Comparison of ENCODE assay signal across 14 cellular contexts in the genomic region with DNA sequence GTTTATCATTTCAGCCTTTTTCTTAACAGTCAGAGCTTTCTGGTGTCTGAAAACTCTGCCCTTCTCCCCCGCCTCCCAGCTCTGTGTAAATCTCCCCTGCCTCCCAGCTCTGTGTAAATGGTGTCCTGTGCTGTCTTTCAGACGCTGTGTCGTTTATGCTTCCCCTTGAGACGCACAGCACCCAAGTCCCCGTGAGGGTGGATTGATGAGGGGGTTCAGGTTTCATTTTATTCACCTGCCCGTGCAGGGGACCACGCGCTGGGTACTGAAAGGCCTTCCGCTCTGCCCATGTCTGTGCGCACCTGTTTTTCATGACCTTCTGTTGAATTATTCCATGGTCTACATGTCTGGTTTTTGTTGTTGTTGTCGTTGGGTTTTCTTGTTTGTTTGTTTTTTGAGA.
A peak's percentile ranks its signal among the peaks of the same experiment; 100 is the strongest.
DNase-seq lines count a peak whose midpoint lies in the region; ATAC-seq, FAIRE-seq and TF ChIP-seq lines count a peak whose summit lies in the region.
"Had no signal": no experiment of that assay in that cellular context is flagged by ENCODE, and none has a peak within 500 bp of the region (broad histone marks: within the 10 kb centered on the region; RNA-seq: fewer than 3 reads in every experiment).

No MANE protein-coding gene starts in this region.

- CTCF ChIA-PET in Calu3 (lab: Charles Lee) = interaction anchor here (0.7 kb wide), 1 partner anchor 861 kb away, joined by 3 read pairs; no protein-coding TSS in a partner anchor

- peaks cover 0 to 4% of the 10 kb centered on the region in 2 donors for H3K4me1 ChIP-seq in kidney (ENCODE audit: control insufficient read depth in 1 of 2, insufficient read depth in 1 of 2, low read depth in 1 of 2, low read length in 2 of 2)
- H3K4me1 ChIP-seq in gastrocnemius medialis = no peaks in the 10 kb centered on the region

- no peak for FAIRE-seq in kidney (lab: Jason Lieb, UNC)

- no peak overlapping the region for H3K9ac ChIP-seq in kidney (ENCODE audit: low read length in 2 of 2)

- no peak for ATAC-seq in activated naive CD8-positive, alpha-beta T cell treated with anti-CD3 and anti-CD28 coated beads, Interleukin-2, amount 10 ng/mL, durations not matched to agents 7 days and 5 days (ENCODE audit: low read depth)
- no peak for ATAC-seq in gastrocnemius medialis
- ATAC-seq: HCT116 had no signal

- no peak overlapping the region for H3K4me3 Mint-ChIP-seq in activated naive CD8-positive, alpha-beta T cell treated with anti-CD3 and anti-CD28 coated beads, Interleukin-2, amount 10 ng/mL, durations not matched to agents 7 days and 5 days
- no peak overlapping the region for H3K4me3 Mint-ChIP-seq in activated naive CD8-positive, alpha-beta T cell treated with anti-CD3 and anti-CD28 coated beads for 36 hours
- no peak overlapping the region for H3K4me3 Mint-ChIP-seq in Calu3 (ENCODE audit: low read depth, unreplicated experiment)

- peak; percentile 2 for DNase-seq in activated naive CD8-positive, alpha-beta T cell treated with anti-CD3 and anti-CD28 coated beads, Interleukin-2, amount 10 ng/mL, durations not matched to agents 7 days and 5 days
- no peak for DNase-seq in activated naive CD8-positive, alpha-beta T cell treated with anti-CD3 and anti-CD28 coated beads for 36 hours
- peak; percentile 40 for DNase-seq in NCI-H2107 (lab: John Stamatoyannopoulos, UW)
- DNase-seq in kidney = peak; percentile 29
- DNase-seq in gastrocnemius medialis = no peak
- no peak for DNase-seq in Calu3
- DNase-seq in SHP77 treated with DMSO at 0.1 percent for 48 hours (lab: John Stamatoyannopoulos, UW) = no peak
- DNase-seq: AML-193, GF-D8, Kasumi-1, NCI-H1694, NCI-H2171 treated with DMSO at 0.1 percent for 48 hours, NCI-H524 had no signal

- intact Hi-C loops in kidney (cut with DNase I) = no loop called here
- intact Hi-C loops in gastrocnemius medialis (cut with DNase I; ENCODE audit: low total_unique reads) = no loop called here
- intact Hi-C loops in Calu3 (cut with micrococcal nuclease; ENCODE audit: unreplicated experiment) = no loop called here

- no peak for TF ChIP-seq POLR2A in gastrocnemius medialis (IDR thresholded peaks at IDR 0.05)

- peaks cover 6% of the 10 kb centered on the region for H3K27me3 Mint-ChIP-seq in activated naive CD8-positive, alpha-beta T cell treated with anti-CD3 and anti-CD28 coated beads, Interleukin-2, amount 10 ng/mL, durations not matched to agents 7 days and 5 days
- peaks cover 4% of the 10 kb centered on the region for H3K27me3 Mint-ChIP-seq in activated naive CD8-positive, alpha-beta T cell treated with anti-CD3 and anti-CD28 coated beads for 36 hours
- peaks cover 59% of the 10 kb centered on the region for H3K27me3 Mint-ChIP-seq in Calu3 (ENCODE audit: unreplicated experiment)

- in situ Hi-C loops in gastrocnemius medialis (cut with MboI; ENCODE audit: low sequenced_read_pairs in 4 of 4) = no loop called here

- no TSS peak for BruUV-seq in Calu3 (replicated peaks; lab: Mats Ljungman, UMichigan)

- POLR2A ChIA-PET in activated naive CD8-positive, alpha-beta T cell treated with anti-CD3 and anti-CD28 coated beads, Interleukin-2, amount 10 ng/mL, durations not matched to agents 7 days and 5 days (lab: Charles Lee) = no interaction called here

- H3K9me3 ChIP-seq in kidney (ENCODE audit: control insufficient read depth in 1 of 2, low read length in 2 of 2) (no peaks in the 10 kb centered on the region), gastrocnemius medialis (no peaks in the 10 kb centered on the region)

- H3K36me3 ChIP-seq in kidney (ENCODE audit: control insufficient read depth in 1 of 2, insufficient read depth in 2 of 2, low read length in 2 of 2) = no peaks in the 10 kb centered on the region
- no peaks in the 10 kb centered on the region for H3K36me3 ChIP-seq in gastrocnemius medialis

- no peaks in the 10 kb centered on the region for H3K36me3 Mint-ChIP-seq in activated naive CD8-positive, alpha-beta T cell treated with anti-CD3 and anti-CD28 coated beads, Interleukin-2, amount 10 ng/mL, durations not matched to agents 7 days and 5 days
- H3K36me3 Mint-ChIP-seq in activated naive CD8-positive, alpha-beta T cell treated with anti-CD3 and anti-CD28 coated beads for 36 hours = no peaks in the 10 kb centered on the region
- H3K36me3 Mint-ChIP-seq in Calu3 (ENCODE audit: insufficient read depth, unreplicated experiment) = no peaks in the 10 kb centered on the region

- TF ChIP-seq CTCF in kidney (IDR thresholded peaks at IDR 0.05; ENCODE audit: borderline replicate concordance, extremely low read depth, insufficient read depth) = no peak
- no peak for TF ChIP-seq CTCF in gastrocnemius medialis (IDR thresholded peaks at IDR 0.05 in 4 of 5, conservative IDR thresholded peaks at IDR 0.05 in 1 of 5)
- TF ChIP-seq CTCF in Calu3 (IDR thresholded peaks at IDR 0.05; ENCODE audit: unreplicated experiment) = no peak

- no peaks in the 10 kb centered on the region for H3K4me1 Mint-ChIP-seq in activated naive CD8-positive, alpha-beta T cell treated with anti-CD3 and anti-CD28 coated beads, Interleukin-2, amount 10 ng/mL, durations not matched to agents 7 days and 5 days
- H3K4me1 Mint-ChIP-seq in activated naive CD8-positive, alpha-beta T cell treated with anti-CD3 and anti-CD28 coated beads for 36 hours = no peaks in the 10 kb centered on the region
- no peaks in the 10 kb centered on the region for H3K4me1 Mint-ChIP-seq in Calu3 (ENCODE audit: low read depth, unreplicated experiment)

- H3K27me3 ChIP-seq in gastrocnemius medialis = peaks cover 15 to 36% (median 22%) of the 10 kb centered on the region in 3 donors

- no peaks in the 10 kb centered on the region for H3K9me3 Mint-ChIP-seq in activated naive CD8-positive, alpha-beta T cell treated with anti-CD3 and anti-CD28 coated beads, Interleukin-2, amount 10 ng/mL, durations not matched to agents 7 days and 5 days
- H3K9me3 Mint-ChIP-seq in activated naive CD8-positive, alpha-beta T cell treated with anti-CD3 and anti-CD28 coated beads for 36 hours = no peaks in the 10 kb centered on the region
- no peaks in the 10 kb centered on the region for H3K9me3 Mint-ChIP-seq in Calu3 (ENCODE audit: low read depth, unreplicated experiment)

- H3K27ac ChIP-seq in kidney (ENCODE audit: low read depth in 2 of 2, low read length in 2 of 2) = no peak overlapping the region
- no peak overlapping the region for H3K27ac ChIP-seq in gastrocnemius medialis

- no peak overlapping the region for H3K27ac Mint-ChIP-seq in activated naive CD8-positive, alpha-beta T cell treated with anti-CD3 and anti-CD28 coated beads, Interleukin-2, amount 10 ng/mL, durations not matched to agents 7 days and 5 days
- H3K27ac Mint-ChIP-seq in activated naive CD8-positive, alpha-beta T cell treated with anti-CD3 and anti-CD28 coated beads for 36 hours = no peak overlapping the region
- H3K27ac Mint-ChIP-seq in Calu3 (ENCODE audit: unreplicated experiment) = no peak overlapping the region

- H3K4me3 ChIP-seq in kidney (ENCODE audit: low read length in 2 of 2) (no peak overlapping the region), gastrocnemius medialis (no peak overlapping the region)

Comparison
In these comparisons a context has a peak if more than half of its experiments do, and no peak if none do; other contexts are left out.
1. DNase-seq: peak in activated naive CD8-positive, alpha-beta T cell treated with anti-CD3 and anti-CD28 coated beads, Interleukin-2, amount 10 ng/mL, durations not matched to agents 7 days and 5 days (single experiment), NCI-H2107 (single experiment) and kidney (single experiment); none in activated naive CD8-positive, alpha-beta T cell treated with anti-CD3 and anti-CD28 coated beads for 36 hours (single experiment), gastrocnemius medialis (0 of 2), Calu3 (single experiment) and SHP77 treated with DMSO at 0.1 percent for 48 hours (single experiment).